Comparison of ENCODE assay signal across 22 cellular contexts in genomic region chr2:43321446-43321845, GRCh38.
"Had no signal": no experiment of that assay in that cellular context is flagged by ENCODE, and none has a peak within 500 bp of the region (broad histone marks: within the 10 kb centered on the region; RNA-seq: fewer than 3 reads in every experiment).

No MANE protein-coding gene starts in this region.

- FAIRE-seq: colon, frontal cortex had no signal

- H3K27me3 ChIP-seq: heart right ventricle, spleen, tibial artery, upper lobe of right lung had no signal

- H3K4me1 Mint-ChIP-seq: stimulated activated memory B cell treated with anti-CD40 and anti-IgM and Interleukin-4, amounts not matched to agents 10 μg/mL and 1 μg/mL and 100 μg/mL, for 72 hours had no signal

- ATAC-seq: heart right ventricle; left lobe of liver; mucosa of descending colon; naive thymus-derived CD8-positive, alpha-beta T cell; sciatic nerve; stimulated activated memory B cell treated with anti-CD40 and anti-IgM and Interleukin-4, amounts not matched to agents 10 μg/mL and 1 μg/mL and 100 μg/mL, for 72 hours; upper lobe of right lung had no signal

- H3K4me3 Mint-ChIP-seq: naive thymus-derived CD8-positive, alpha-beta T cell; neural crest cell; stimulated activated memory B cell treated with anti-CD40 and anti-IgM and Interleukin-4, amounts not matched to agents 10 μg/mL and 1 μg/mL and 100 μg/mL, for 72 hours; stimulated activated naive CD8-positive, alpha-beta T cell treated with anti-CD3 and anti-CD28 coated beads, Interleukin-15, Interleukin-2, amounts not matched to agents 100 ng/mL and 50 ng/mL, for 24 hours had no signal

- DNase-seq: dermis blood vessel endothelial cell; effector CD4-positive, alpha-beta T cell; heart right ventricle; hypothalamus; islet precursor cell; mammary epithelial cell; mucosa of descending colon; naive thymus-derived CD8-positive, alpha-beta T cell; posterior cingulate gyrus; spleen; stimulated activated CD4-positive, alpha-beta T cell treated with anti-CD3 and anti-CD28 coated beads, Interleukin-15, amount 100 ng/mL, for 24 hours; stimulated activated CD4-positive, alpha-beta T cell treated with anti-CD3 and anti-CD28 coated beads, Interleukin-1b, Interleukin-23, amount 100 ng/mL, for 48 hours; stimulated activated CD4-positive, alpha-beta T cell treated with anti-CD3 and anti-CD28 coated beads, Interleukin-4, amount 100 ng/mL, for 24 hours; tibial artery; upper lobe of right lung had no signal

- H3K27me3 Mint-ChIP-seq: naive thymus-derived CD8-positive, alpha-beta T cell; stimulated activated memory B cell treated with anti-CD40 and anti-IgM and Interleukin-4, amounts not matched to agents 10 μg/mL and 1 μg/mL and 100 μg/mL, for 72 hours; stimulated activated naive CD8-positive, alpha-beta T cell treated with anti-CD3 and anti-CD28 coated beads, Interleukin-15, Interleukin-2, amounts not matched to agents 100 ng/mL and 50 ng/mL, for 24 hours had no signal

- H3K27ac ChIP-seq: heart right ventricle, tibial artery, upper lobe of right lung had no signal

- H3K27ac Mint-ChIP-seq: naive thymus-derived CD8-positive, alpha-beta T cell; stimulated activated memory B cell treated with anti-CD40 and anti-IgM and Interleukin-4, amounts not matched to agents 10 μg/mL and 1 μg/mL and 100 μg/mL, for 72 hours; stimulated activated naive CD8-positive, alpha-beta T cell treated with anti-CD3 and anti-CD28 coated beads, Interleukin-15, Interleukin-2, amounts not matched to agents 100 ng/mL and 50 ng/mL, for 24 hours had no signal

- H3K9me3 Mint-ChIP-seq: naive thymus-derived CD8-positive, alpha-beta T cell; stimulated activated memory B cell treated with anti-CD40 and anti-IgM and Interleukin-4, amounts not matched to agents 10 μg/mL and 1 μg/mL and 100 μg/mL, for 72 hours; stimulated activated naive CD8-positive, alpha-beta T cell treated with anti-CD3 and anti-CD28 coated beads, Interleukin-15, Interleukin-2, amounts not matched to agents 100 ng/mL and 50 ng/mL, for 24 hours had no signal
